In the genomic region with DNA sequence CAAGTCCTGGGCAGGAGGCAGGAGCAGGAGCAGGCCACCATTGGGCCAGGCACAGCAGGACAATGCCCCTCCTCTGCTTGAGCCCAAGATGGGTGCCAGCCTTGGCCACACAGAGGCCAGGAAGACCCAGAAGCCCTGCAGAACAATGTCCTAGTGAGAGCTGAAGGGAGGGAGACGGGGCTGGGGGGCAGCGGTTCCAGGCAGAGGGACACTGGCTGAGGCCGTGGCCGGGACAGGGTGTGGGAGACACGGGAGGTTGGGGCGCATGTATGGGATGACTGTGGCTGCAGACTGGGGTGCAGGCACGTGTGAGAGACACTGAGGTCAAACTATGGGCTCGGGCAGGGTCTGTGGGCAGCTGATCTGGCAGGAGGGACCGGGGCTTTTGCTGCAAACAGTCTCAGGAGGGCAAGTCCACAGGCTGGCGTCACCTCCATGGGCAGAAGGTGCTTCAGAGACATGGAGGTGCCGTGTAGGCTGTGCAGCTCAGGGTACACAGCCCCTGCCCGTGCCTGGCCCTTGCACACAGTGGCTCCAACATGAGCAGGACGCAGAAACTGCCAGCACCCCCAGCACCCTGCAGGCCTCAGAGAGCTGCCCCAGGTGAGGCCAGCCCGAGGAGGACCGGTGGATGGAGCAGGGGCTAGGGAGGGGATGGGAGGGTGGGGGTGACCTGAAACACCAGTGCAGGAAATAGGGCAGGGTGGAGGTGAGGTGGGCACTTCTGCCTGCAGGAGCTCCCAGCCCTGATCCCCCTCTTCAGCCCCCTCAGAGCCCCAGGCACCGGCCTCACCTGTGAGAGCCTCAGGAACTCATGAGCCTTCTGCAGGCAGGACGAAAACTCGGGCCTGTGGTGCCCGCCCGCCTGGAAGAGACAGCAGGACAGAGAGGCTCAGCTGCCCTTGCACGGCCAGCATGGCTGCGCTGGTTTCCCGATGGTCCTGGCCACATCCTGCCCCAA, we compare ENCODE assay signal across 25 cellular contexts. TPM values are rescaled to one million over a fixed set of nuclear protein-coding genes. Genes with fewer than 3 reads are reported as not detected.
DNase-seq lines count a peak whose midpoint lies in the region; ATAC-seq and TF ChIP-seq lines count a peak whose summit lies in the region.
"Had no signal": no experiment of that assay in that cellular context is flagged by ENCODE, and none has a peak within 500 bp of the region (broad histone marks: within the 10 kb centered on the region; RNA-seq: fewer than 3 reads in every experiment).

No MANE protein-coding gene starts in this region.

- H3K4ac ChIP-seq in mesenchymal stem cell (ENCODE audit: low read depth in 1 of 2, low read length in 2 of 2) (no peak overlapping the region), trophoblast cell (ENCODE audit: low read depth, low read length) (no peak overlapping the region)

- H2BK5ac ChIP-seq in mesenchymal stem cell (ENCODE audit: low read depth, low read length, poor library complexity, severe bottlenecking): no peak overlapping the region
- no peak overlapping the region for H2BK5ac ChIP-seq in trophoblast cell (ENCODE audit: low read depth, low read length, poor library complexity)

- H4K91ac ChIP-seq in mesenchymal stem cell (ENCODE audit: low read length) (no peak overlapping the region), trophoblast cell (ENCODE audit: low read depth, low read length) (no peak overlapping the region)

- H3K27ac ChIP-seq in SJCRH30: peak overlapping the region; percentile 80
- H3K27ac ChIP-seq in mesenchymal stem cell (ENCODE audit: low read length, poor library complexity, severe bottlenecking): no peak overlapping the region
- H3K27ac ChIP-seq in spleen: no peak overlapping the region
- no peak overlapping the region for H3K27ac ChIP-seq in gastroesophageal sphincter
- no peak overlapping the region for H3K27ac ChIP-seq in trophoblast cell (ENCODE audit: low read depth, low read length)
- H3K27ac ChIP-seq: GM23248, hepatocyte, SK-N-MC had no signal

- H3K79me2 ChIP-seq in trophoblast cell (ENCODE audit: control insufficient read depth, insufficient read depth, low read length, poor library complexity): peaks cover 2% of the 10 kb centered on the region
- H3K79me2 ChIP-seq: hepatocyte had no signal

- 99% methylated on average over 23 of the region's 23 CpGs for WGBS in mesenchymal stem cell
- 87 to 96% (median 94%) methylated on average over 15 to 23 of the region's 23 CpGs for WGBS in spleen, 5 donors
- WGBS in gastroesophageal sphincter (ENCODE audit: low coverage in 1 of 2), 2 donors: 80 to 83% methylated on average over 1 to 12 of the region's 23 CpGs
- no CpG with 5 or more reads among the region's 23 CpGs for WGBS in trophoblast cell (ENCODE audit: extremely low coverage, insufficient coverage, insufficient read length)

- no peak overlapping the region for H2AFZ ChIP-seq in mesenchymal stem cell (ENCODE audit: low read depth, low read length)
- no peak overlapping the region for H2AFZ ChIP-seq in trophoblast cell (ENCODE audit: insufficient read depth, low read length, poor library complexity)
- H2AFZ ChIP-seq: GM23248, hepatocyte had no signal

- no peak for ATAC-seq in gastroesophageal sphincter
- ATAC-seq: left lobe of liver had no signal

- intact Hi-C loops in spleen (cut with DNase I; ENCODE audit: low total_unique reads): no loop called here

- H2BK12ac ChIP-seq in mesenchymal stem cell (ENCODE audit: low read length in 2 of 2) (no peak overlapping the region), trophoblast cell (ENCODE audit: low read length) (no peak overlapping the region)

- no peak for TF ChIP-seq EP300 in gastroesophageal sphincter (IDR thresholded peaks at IDR 0.05)

- peak; percentile 46 for DNase-seq in activated effector memory CD4-positive, alpha-beta T cell treated with anti-CD3 and anti-CD28 coated beads, Interleukin-2, amount 50 U/mL, for 16 hours
- no peak for DNase-seq in activated effector memory CD4-positive, alpha-beta T cell treated with Interleukin-2 at 50 U/mL for 16 hours
- DNase-seq in SJCRH30 (no peak), mesenchymal stem cell (no peak), spleen (peak; percentile 67), trophoblast cell (no peak), iPS-NIHi11 (ENCODE audit: low spot score) (no peak)
- DNase-seq: activated CD4-positive, alpha-beta T cell treated with anti-CD3 and anti-CD28 coated beads, Interleukin-2, amount 50 U/mL, for 48 hours; activated naive CD4-positive, alpha-beta T cell treated with anti-CD3 and anti-CD28 coated beads, Interleukin-2, amount 10 ng/mL, durations not matched to agents 7 days and 5 days; CD4-positive, alpha-beta memory T cell; foreskin melanocyte; GM23248; HFFc6; mesendoderm; naive B cell; NCI-H1694; NCI-H510A; stimulated activated naive B cell treated with anti-CD40 and anti-IgM and Interleukin-4, amounts not matched to agents 10 μg/mL and 1 μg/mL and 100 μg/mL, for 72 hours had no signal

- H3K23ac ChIP-seq in mesenchymal stem cell (ENCODE audit: low read length in 2 of 2) (no peak overlapping the region), trophoblast cell (ENCODE audit: low read length) (no peak overlapping the region)

- peaks cover 3% of the 10 kb centered on the region; the same call in 1 of the 2 replicates for H3K36me3 ChIP-seq in SJCRH30
- H3K36me3 ChIP-seq in mesenchymal stem cell (ENCODE audit: control insufficient read depth in 1 of 2, insufficient read depth in 2 of 2, low read depth in 1 of 2, low read length in 2 of 2): peaks cover 87 to 95% of the 10 kb centered on the region in 2 experiments
- peaks cover 0 to 99% (median 52%) of the 10 kb centered on the region in 6 donors for H3K36me3 ChIP-seq in spleen
- H3K36me3 ChIP-seq in gastroesophageal sphincter: peaks cover 0 to 100% of the 10 kb centered on the region in 2 donors
- peaks cover 81 to 82% of the 10 kb centered on the region in 2 experiments for H3K36me3 ChIP-seq in trophoblast cell (ENCODE audit: control insufficient read depth in 1 of 2, insufficient read depth in 2 of 2, low read length in 2 of 2)

- H3K4me2 ChIP-seq in mesenchymal stem cell (ENCODE audit: low read length, poor library complexity, severe bottlenecking) (no peak overlapping the region), trophoblast cell (ENCODE audit: low read length) (no peak overlapping the region)
- H3K4me2 ChIP-seq: hepatocyte had no signal

- no peak overlapping the region for H2BK15ac ChIP-seq in mesenchymal stem cell (ENCODE audit: low read depth, poor library complexity, severe bottlenecking)

- TF ChIP-seq POLR2A in spleen (IDR thresholded peaks at IDR 0.05) (no peak), gastroesophageal sphincter (IDR thresholded peaks at IDR 0.05) (no peak)

- H3K9me3 ChIP-seq in SJCRH30 (replicated peaks) (no peaks in the 10 kb centered on the region), mesenchymal stem cell (ENCODE audit: control insufficient read depth, low read length) (no peaks in the 10 kb centered on the region), spleen (no peaks in the 10 kb centered on the region), gastroesophageal sphincter (no peaks in the 10 kb centered on the region), trophoblast cell (ENCODE audit: insufficient read depth, low read depth, low read length) (no peaks in the 10 kb centered on the region)

- H3K27me3 ChIP-seq in SJCRH30: no peaks in the 10 kb centered on the region
- H3K27me3 ChIP-seq in mesenchymal stem cell (ENCODE audit: control insufficient read depth in 1 of 2, insufficient read depth in 1 of 2, low read length in 2 of 2): no peaks in the 10 kb centered on the region
- H3K27me3 ChIP-seq in spleen (replicated peaks in 1 of 7): no peaks in the 10 kb centered on the region
- H3K27me3 ChIP-seq in gastroesophageal sphincter: no peaks in the 10 kb centered on the region
- no peaks in the 10 kb centered on the region for H3K27me3 ChIP-seq in trophoblast cell (ENCODE audit: insufficient read depth, low read length)
- H3K27me3 ChIP-seq: hepatocyte had no signal

- H3K14ac ChIP-seq in mesenchymal stem cell (ENCODE audit: low read length in 2 of 2) (no peak overlapping the region), trophoblast cell (ENCODE audit: low read length) (no peak overlapping the region)

- peaks cover 40% of the 10 kb centered on the region for H3K79me1 ChIP-seq in mesenchymal stem cell (replicated peaks; ENCODE audit: low read length, poor library complexity, severe bottlenecking)
- H3K79me1 ChIP-seq in trophoblast cell (ENCODE audit: low read length): peaks cover 11% of the 10 kb centered on the region

- H4K12ac ChIP-seq in trophoblast cell (ENCODE audit: low read depth, low read length): no peak overlapping the region

- no peak overlapping the region for H3K9ac ChIP-seq in mesenchymal stem cell (ENCODE audit: low read length)
- H3K9ac ChIP-seq in trophoblast cell (ENCODE audit: low read length): no peak overlapping the region
- H3K9ac ChIP-seq: GM23248 had no signal

- peaks cover 19% of the 10 kb centered on the region for H3K4me1 ChIP-seq in SJCRH30
- peaks cover 11% of the 10 kb centered on the region for H3K4me1 ChIP-seq in mesenchymal stem cell (ENCODE audit: control insufficient read depth, insufficient read depth, low read depth, low read length)
- H3K4me1 ChIP-seq in spleen: no peaks in the 10 kb centered on the region
- no peaks in the 10 kb centered on the region for H3K4me1 ChIP-seq in gastroesophageal sphincter
- peaks cover 11 to 13% of the 10 kb centered on the region in 2 experiments for H3K4me1 ChIP-seq in trophoblast cell (ENCODE audit: control insufficient read depth in 1 of 2, insufficient read depth in 2 of 2, low read length in 2 of 2)

- H2BK120ac ChIP-seq in mesenchymal stem cell (ENCODE audit: low read depth, low read length) (no peak overlapping the region), trophoblast cell (ENCODE audit: insufficient read depth, low read length, poor library complexity) (no peak overlapping the region)

- no peak for TF ChIP-seq CTCF in spleen (IDR thresholded peaks at IDR 0.05 in 8 of 11, conservative IDR thresholded peaks at IDR 0.05 in 3 of 11)
- no peak for TF ChIP-seq CTCF in gastroesophageal sphincter (IDR thresholded peaks at IDR 0.05)

- peak overlapping the region; percentile 32 for H4K8ac ChIP-seq in mesenchymal stem cell (ENCODE audit: low read length)
- no peak overlapping the region for H4K8ac ChIP-seq in trophoblast cell (ENCODE audit: low read depth, low read length)

- H3K4me3 ChIP-seq in SJCRH30 (no peak overlapping the region), mesenchymal stem cell (ENCODE audit: insufficient read depth in 1 of 2, low read depth in 1 of 2, low read length in 2 of 2) (no peak overlapping the region), spleen (no peak overlapping the region), gastroesophageal sphincter (no peak overlapping the region), trophoblast cell (ENCODE audit: low read depth, low read length) (no peak overlapping the region)
- H3K4me3 ChIP-seq: GM23248, hepatocyte, SK-N-MC had no signal

- H2AK5ac ChIP-seq in mesenchymal stem cell (ENCODE audit: low read length, severe bottlenecking) (no peak overlapping the region), trophoblast cell (ENCODE audit: low read length) (no peak overlapping the region)

- H3K18ac ChIP-seq in mesenchymal stem cell (ENCODE audit: low read depth in 1 of 2, low read length in 2 of 2) (no peak overlapping the region), trophoblast cell (ENCODE audit: low read length) (no peak overlapping the region)

RNA-seq across cellular contexts. Expression of gene LSS, which starts 19.5 kb away (rescaled TPM):
- total RNA-seq in SJCRH30 (2014; rRNA removed; shearing (Covaris generic)): 30.6 and 41.3 TPM in 2 replicates
- polyA plus RNA-seq in mesenchymal stem cell (2013, experiment 1 of 2): 120 TPM
- polyA plus RNA-seq in mesenchymal stem cell (2013, experiment 2 of 2): 119 TPM
- total RNA-seq in spleen: 10 to 100 TPM; 18.2 to 31.2 (median 28.8) TPM
- polyA plus RNA-seq in spleen: 10 to 100 TPM in 1 of 3 donors, 1 to 10 TPM in 2; 6.3 to 17.5 (median 9.8) TPM
- 100 to 1,000 TPM in 1 of 4 donors, 10 to 100 TPM in 3; 57.7 to 104 (median 85.7) TPM for total RNA-seq in gastroesophageal sphincter
- 63.4 and 64.5 TPM in 2 replicates for polyA plus RNA-seq in trophoblast cell (2013)

RNA-seq across cellular contexts. Expression of gene SPATC1L, which starts 24.8 kb away (rescaled TPM):
- total RNA-seq in SJCRH30 (2014; rRNA removed; shearing (Covaris generic)): 22.3 and 27.5 TPM in 2 replicates
- 39.1 TPM for polyA plus RNA-seq in mesenchymal stem cell (2013, experiment 1 of 2)
- polyA plus RNA-seq in mesenchymal stem cell (2013, experiment 2 of 2): 40.8 TPM
- total RNA-seq in spleen (10 to 100 TPM in 2 of 7 donors, 1 to 10 TPM in 5; 4.4 to 10.5 (median 7.7) TPM), gastroesophageal sphincter (10 to 100 TPM in 1 of 4 donors, 1 to 10 TPM in 2, under 1 TPM in 1; 0.54 to 20.4 (median 7.9) TPM)
- 10 to 100 TPM; 10.8 to 13.4 (median 13.1) TPM for polyA plus RNA-seq in spleen
- polyA plus RNA-seq in trophoblast cell (2013): 22.3 and 23.2 TPM in 2 replicates

RNA-seq across cellular contexts. Expression of gene FTCD, which starts 53.7 kb away (rescaled TPM):
- total RNA-seq in SJCRH30 (2014; rRNA removed; shearing (Covaris generic)): not detected in 2 replicates
- 1.5 TPM for polyA plus RNA-seq in mesenchymal stem cell (2013, experiment 1 of 2)
- 1.8 TPM for polyA plus RNA-seq in mesenchymal stem cell (2013, experiment 2 of 2)
- total RNA-seq in spleen (1 to 10 TPM in 1 of 7 donors, under 1 TPM in 1, not detected in 5; 0.81 to 1.7 TPM), gastroesophageal sphincter (1 to 10 TPM in 1 of 4 donors, under 1 TPM in 1, not detected in 2; 0.31 to 1.5 TPM)
- polyA plus RNA-seq in spleen: 1 to 10 TPM in 1 of 3 donors, under 1 TPM in 2; 0.35 to 2.8 (median 0.38) TPM
- 1.0 and 1.4 TPM in 2 replicates for polyA plus RNA-seq in trophoblast cell (2013)
- total RNA-seq: GM23248; pulmonary artery endothelial cell; T-helper 1 cell treated with Interleukin-12 subunit alpha and Interleukin-12 subunit beta and Interleukin-4 antibody, amounts not matched to agents 30 ng/mL and 1 ng/mL, for 36 hours had no signal
- polyA plus RNA-seq: CD4-positive, alpha-beta memory T cell; GM23248; IgD-negative memory B cell had no signal

Comparison
In these comparisons a context has a peak if more than half of its experiments do, and no peak if none do; other contexts are left out.
1. DNase-seq: peak in activated effector memory CD4-positive, alpha-beta T cell treated with anti-CD3 and anti-CD28 coated beads, Interleukin-2, amount 50 U/mL, for 16 hours (single experiment) and spleen (single experiment); none in activated effector memory CD4-positive, alpha-beta T cell treated with Interleukin-2 at 50 U/mL for 16 hours (single experiment), SJCRH30 (0 of 2), mesenchymal stem cell (single experiment), trophoblast cell (0 of 2) and iPS-NIHi11 (single experiment).